ENCODE assay signal across 1 cellular context in genomic region chr2:24809316-24810007, GRCh38.
TF ChIP-seq lines count a peak whose summit lies in the region.

No MANE protein-coding gene starts in this region.

TF ChIP-seq in endothelial cell of umbilical vein, 7 proteins besides CTCF, POLR2A, EP300 and RAD21:
- TF ChIP-seq, protein P1, sequence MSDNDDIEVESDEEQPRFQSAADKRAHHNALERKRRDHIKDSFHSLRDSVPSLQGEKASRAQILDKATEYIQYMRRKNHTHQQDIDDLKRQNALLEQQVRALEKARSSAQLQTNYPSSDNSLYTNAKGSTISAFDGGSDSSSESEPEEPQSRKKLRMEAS (IDR thresholded peaks at IDR 0.05; ENCODE audit: insufficient read depth, insufficient read length), result no peak
- TF ChIP-seq JUN (IDR thresholded peaks at IDR 0.05; ENCODE audit: borderline replicate concordance, insufficient read depth, insufficient read length, low read depth) (no peak), FOS (IDR thresholded peaks at IDR 0.05; ENCODE audit: borderline replicate concordance, insufficient read depth, low read length) (peak; percentile 39), GATA2 (IDR thresholded peaks at IDR 0.05; ENCODE audit: insufficient read depth, insufficient read length, low read depth, low read length) (no peak), MYC (IDR thresholded peaks at IDR 0.05; ENCODE audit: low read depth, low read length) (no peak)
